Comparison of ENCODE assay signal across 1 cellular context in genomic region chr9:97386733-97387503, GRCh38.
TF ChIP-seq lines count a peak whose summit lies in the region.

No MANE protein-coding gene starts in this region.

TF ChIP-seq in SK-N-SH treated with all-trans-retinoic acid at 6 μM for 48 hours, 23 proteins besides CTCF, POLR2A, EP300 and RAD21 (continued from another document):
- TF ChIP-seq POU6F1 (CRISPR knock-in tag; IDR thresholded peaks at IDR 0.05; ENCODE audit: borderline replicate concordance, low read depth): no peak
- no peak for TF ChIP-seq ISL1 (CRISPR knock-in tag; IDR thresholded peaks at IDR 0.05)
- TF ChIP-seq BACH2 (CRISPR knock-in tag; IDR thresholded peaks at IDR 0.05; ENCODE audit: borderline replicate concordance): no peak
- TF ChIP-seq ZFP3 (CRISPR knock-in tag; IDR thresholded peaks at IDR 0.05): 0 out of 2 replicates have a peak, but pooled peaks have one; percentile 50
- TF ChIP-seq SNAI2 (CRISPR knock-in tag; IDR thresholded peaks at IDR 0.05): peak; percentile 79; the same call in 1 of the 2 replicates
- TF ChIP-seq CSDC2 (CRISPR knock-in tag; IDR thresholded peaks at IDR 0.05): peak; percentile 87
- TF ChIP-seq TOX (CRISPR knock-in tag; IDR thresholded peaks at IDR 0.05; ENCODE audit: borderline replicate concordance): no peak
- TF ChIP-seq ZNF8 (CRISPR knock-in tag; IDR thresholded peaks at IDR 0.05): no peak
